In the genomic region with DNA sequence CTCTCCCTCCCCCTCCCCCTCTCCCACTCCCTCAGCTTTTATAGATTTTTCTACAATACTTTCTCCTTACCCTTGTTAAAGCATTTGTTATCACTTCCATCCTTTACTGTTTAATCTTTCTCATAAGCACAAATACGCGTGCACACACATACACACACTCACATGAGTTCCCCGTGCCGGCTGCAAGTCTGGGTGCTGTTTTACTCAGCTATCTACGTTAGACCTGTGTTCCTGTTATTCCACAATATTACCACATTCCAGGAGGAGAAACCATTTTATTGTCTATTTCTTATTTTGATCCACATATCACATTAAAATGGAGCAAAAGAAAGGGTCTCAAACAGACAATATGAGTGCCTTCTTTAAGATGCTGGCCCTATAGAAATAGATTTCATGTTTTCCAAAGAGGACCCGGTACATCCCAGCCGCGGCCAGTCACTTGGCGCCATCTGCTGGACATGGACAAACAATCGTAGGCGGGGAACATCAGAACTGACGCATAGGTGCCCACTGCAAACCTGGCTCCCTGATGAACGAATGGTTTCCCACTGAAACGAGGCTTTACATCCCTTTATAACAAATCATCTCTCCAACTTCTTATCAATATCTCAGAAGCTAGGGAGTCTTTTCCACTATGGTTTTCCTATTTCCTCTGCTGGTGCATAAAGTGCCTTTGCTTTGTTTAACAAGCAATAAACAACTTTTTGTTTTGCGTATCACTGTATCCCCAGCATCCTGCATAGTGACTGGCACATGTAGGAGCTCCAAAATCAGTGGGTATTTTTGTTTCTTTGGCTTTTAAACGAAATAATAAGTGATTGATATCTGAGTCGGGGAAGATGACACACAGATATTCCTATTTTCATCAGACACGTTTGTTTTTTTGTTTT, we compare ENCODE assay signal across 1 cellular context.
TF ChIP-seq lines count a peak whose summit lies in the region.

No MANE protein-coding gene starts in this region.

TF ChIP-seq in HEK293, 187 proteins besides CTCF, POLR2A, EP300 and RAD21 (continued from another document):
- TF ChIP-seq, protein P1, sequence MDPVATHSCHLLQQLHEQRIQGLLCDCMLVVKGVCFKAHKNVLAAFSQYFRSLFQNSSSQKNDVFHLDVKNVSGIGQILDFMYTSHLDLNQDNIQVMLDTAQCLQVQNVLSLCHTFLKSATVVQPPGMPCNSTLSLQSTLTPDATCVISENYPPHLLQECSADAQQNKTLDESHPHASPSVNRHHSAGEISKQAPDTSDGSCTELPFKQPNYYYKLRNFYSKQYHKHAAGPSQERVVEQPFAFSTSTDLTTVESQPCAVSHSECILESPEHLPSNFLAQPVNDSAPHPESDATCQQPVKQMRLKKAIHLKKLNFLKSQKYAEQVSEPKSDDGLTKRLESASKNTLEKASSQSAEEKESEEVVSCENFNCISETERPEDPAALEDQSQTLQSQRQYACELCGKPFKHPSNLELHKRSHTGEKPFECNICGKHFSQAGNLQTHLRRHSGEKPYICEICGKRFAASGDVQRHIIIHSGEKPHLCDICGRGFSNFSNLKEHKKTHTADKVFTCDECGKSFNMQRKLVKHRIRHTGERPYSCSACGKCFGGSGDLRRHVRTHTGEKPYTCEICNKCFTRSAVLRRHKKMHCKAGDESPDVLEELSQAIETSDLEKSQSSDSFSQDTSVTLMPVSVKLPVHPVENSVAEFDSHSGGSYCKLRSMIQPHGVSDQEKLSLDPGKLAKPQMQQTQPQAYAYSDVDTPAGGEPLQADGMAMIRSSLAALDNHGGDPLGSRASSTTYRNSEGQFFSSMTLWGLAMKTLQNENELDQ (tag by site-specific recombination; IDR thresholded peaks at IDR 0.05; ENCODE audit: low read depth): no peak
- TF ChIP-seq EGR2 (tag by site-specific recombination; IDR thresholded peaks at IDR 0.05; ENCODE audit: low read depth) (peak; percentile 50; the same call in 1 of the 2 replicates), ZNF2 (tag by site-specific recombination; IDR thresholded peaks at IDR 0.05) (0 out of 2 replicates have a peak, but pooled peaks have one; percentile 43)
